Comparison of ENCODE assay signal across 1 cellular context in genomic region chr7:97008275-97008917, GRCh38.
TF ChIP-seq lines count a peak whose summit lies in the region.

No MANE protein-coding gene starts in this region.

TF ChIP-seq in H1, 55 proteins besides CTCF, POLR2A, EP300 and RAD21:
- TF ChIP-seq CHD1 (IDR thresholded peaks at IDR 0.05; ENCODE audit: low read depth, low read length) (no peak), NANOG (IDR thresholded peaks at IDR 0.05; ENCODE audit: insufficient read depth, low read depth, low read length, poor library complexity, severe bottlenecking) (no peak), CHD2 (IDR thresholded peaks at IDR 0.05; ENCODE audit: low read length) (no peak), RNF2 (IDR thresholded peaks at IDR 0.05; ENCODE audit: borderline replicate concordance, low read depth, low read length, missing control alignments, poor library complexity, severe bottlenecking) (peak; percentile 24)
